Comparison of ENCODE assay signal across 20 cellular contexts in the genomic region with DNA sequence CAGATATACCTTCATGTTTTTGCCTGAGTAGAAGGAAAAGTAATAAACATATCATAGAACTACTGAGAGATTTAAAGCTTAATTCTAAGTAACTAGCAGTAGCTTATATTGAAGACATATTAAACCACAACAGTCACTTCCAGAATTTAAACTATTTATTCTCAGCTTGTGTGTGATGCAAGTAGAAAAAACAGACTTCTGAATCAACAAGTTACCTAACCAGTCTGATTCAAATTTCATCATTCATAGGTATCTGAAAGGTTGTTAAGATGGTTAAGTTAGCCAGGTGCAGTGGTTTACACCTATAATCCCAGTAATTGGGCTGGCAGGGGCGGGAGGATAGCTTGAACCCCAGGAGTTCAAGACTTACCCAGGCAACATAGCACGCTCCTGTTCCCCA. TPM values are rescaled to one million over a fixed set of nuclear protein-coding genes. Genes with fewer than 3 reads are reported as not detected.
"Had no signal": no experiment of that assay in that cellular context is flagged by ENCODE, and none has a peak within 500 bp of the region (broad histone marks: within the 10 kb centered on the region; RNA-seq: fewer than 3 reads in every experiment).

No MANE protein-coding gene starts in this region.

- H3K4me3 Mint-ChIP-seq: naive thymus-derived CD4-positive, alpha-beta T cell; nephron progenitor cell; stimulated activated naive B cell treated with anti-CD40 and anti-IgM and Interleukin-4, amounts not matched to agents 10 μg/mL and 1 μg/mL and 100 μg/mL, for 72 hours; stimulated activated naive CD8-positive, alpha-beta T cell treated with anti-CD3 and anti-CD28 coated beads, Interleukin-15, amount 100 ng/mL, for 72 hours had no signal

- H3K4me1 ChIP-seq: psoas muscle, transverse colon had no signal

- H2AFZ ChIP-seq: hepatocyte had no signal

- H3K4me2 ChIP-seq: hepatocyte had no signal

- ATAC-seq: left colon; naive thymus-derived CD4-positive, alpha-beta T cell; psoas muscle; stimulated activated naive B cell treated with anti-CD40 and anti-IgM and Interleukin-4, amounts not matched to agents 10 μg/mL and 1 μg/mL and 100 μg/mL, for 72 hours; stimulated activated naive CD8-positive, alpha-beta T cell treated with anti-CD3 and anti-CD28 coated beads, Interleukin-15, amount 100 ng/mL, for 72 hours had no signal

- H3K36me3 ChIP-seq: thoracic aorta, transverse colon had no signal

- FAIRE-seq: kidney had no signal

- H3K9me3 Mint-ChIP-seq: nephron progenitor cell; stimulated activated naive CD8-positive, alpha-beta T cell treated with anti-CD3 and anti-CD28 coated beads, Interleukin-15, amount 100 ng/mL, for 72 hours had no signal

- H3K4me1 Mint-ChIP-seq: naive thymus-derived CD4-positive, alpha-beta T cell; nephron progenitor cell; stimulated activated naive B cell treated with anti-CD40 and anti-IgM and Interleukin-4, amounts not matched to agents 10 μg/mL and 1 μg/mL and 100 μg/mL, for 72 hours; stimulated activated naive CD8-positive, alpha-beta T cell treated with anti-CD3 and anti-CD28 coated beads, Interleukin-15, amount 100 ng/mL, for 72 hours had no signal

- H3K79me2 ChIP-seq: hepatocyte had no signal

- H3K36me3 Mint-ChIP-seq: naive thymus-derived CD4-positive, alpha-beta T cell; stimulated activated naive B cell treated with anti-CD40 and anti-IgM and Interleukin-4, amounts not matched to agents 10 μg/mL and 1 μg/mL and 100 μg/mL, for 72 hours had no signal

- DNase-seq: cortex of kidney; dorsolateral prefrontal cortex; effector CD8-positive, alpha-beta T cell; foreskin melanocyte; head of caudate nucleus; kidney; left colon; naive thymus-derived CD4-positive, alpha-beta T cell; nephron progenitor cell; psoas muscle; stimulated activated CD4-positive, alpha-beta T cell treated with anti-CD3 and anti-CD28 coated beads, Interleukin-2, amount 100 ng/mL, for 24 hours; stimulated activated CD4-positive, alpha-beta T cell treated with anti-CD3 and anti-CD28 coated beads, Interleukin-4, amount 100 ng/mL, for 4 hours; stimulated activated naive B cell treated with anti-CD40 and anti-IgM and Interleukin-4, amounts not matched to agents 10 μg/mL and 1 μg/mL and 100 μg/mL, for 72 hours; stimulated activated naive CD8-positive, alpha-beta T cell treated with anti-CD3 and anti-CD28 coated beads, Interleukin-15, amount 100 ng/mL, for 72 hours; transverse colon had no signal

- H3K9me3 ChIP-seq: psoas muscle, thoracic aorta, transverse colon had no signal

- H3K27ac Mint-ChIP-seq: naive thymus-derived CD4-positive, alpha-beta T cell; nephron progenitor cell; stimulated activated naive B cell treated with anti-CD40 and anti-IgM and Interleukin-4, amounts not matched to agents 10 μg/mL and 1 μg/mL and 100 μg/mL, for 72 hours had no signal

- H3K27me3 ChIP-seq: hepatocyte, transverse colon had no signal

- H3K4me3 ChIP-seq: dorsolateral prefrontal cortex, hepatocyte, psoas muscle, skin epidermis, thoracic aorta, transverse colon had no signal

- H3K27ac ChIP-seq: dorsolateral prefrontal cortex, hepatocyte, psoas muscle, thoracic aorta, transverse colon had no signal

RNA-seq across cellular contexts. Expression of a gene that starts 41.9 kb away (rescaled TPM):
- total RNA-seq: left colon; lung microvascular endothelial cell; mesenteric fat pad; naive thymus-derived CD4-positive, alpha-beta T cell; thoracic aorta; transverse colon had no signal
